1 cellular context compared by ENCODE assay signal in genomic region chr16:81589975-81590650, GRCh38.
TF ChIP-seq lines count a peak whose summit lies in the region.

No MANE protein-coding gene starts in this region.

TF ChIP-seq in A549, 52 proteins besides CTCF, POLR2A, EP300 and RAD21:
- no peak for TF ChIP-seq RFX5 (IDR thresholded peaks at IDR 0.05)
- no peak for TF ChIP-seq HEYL (CRISPR knock-in tag; IDR thresholded peaks at IDR 0.05)
- no peak for TF ChIP-seq ESRRA (IDR thresholded peaks at IDR 0.05; ENCODE audit: borderline replicate concordance, low read length)
- TF ChIP-seq ZNF302 (CRISPR knock-in tag; IDR thresholded peaks at IDR 0.05), result no peak
- TF ChIP-seq EHMT2 (IDR thresholded peaks at IDR 0.05; ENCODE audit: low read depth), result no peak
- no peak for TF ChIP-seq E2F6 (IDR thresholded peaks at IDR 0.05; ENCODE audit: borderline replicate concordance, low read depth)
- no peak for TF ChIP-seq ATOH8 (CRISPR knock-in tag; IDR thresholded peaks at IDR 0.05; ENCODE audit: low read depth)
- no peak for TF ChIP-seq CHD4 (IDR thresholded peaks at IDR 0.05; ENCODE audit: borderline replicate concordance)
- no peak for TF ChIP-seq KDM1A (IDR thresholded peaks at IDR 0.05; ENCODE audit: low read depth)
- TF ChIP-seq ZC3H11A (IDR thresholded peaks at IDR 0.05), result no peak
- TF ChIP-seq NFE2L2 (conservative IDR thresholded peaks at IDR 0.05; ENCODE audit: low read length), result no peak
- no peak for TF ChIP-seq MAFK (IDR thresholded peaks at IDR 0.05; ENCODE audit: partially characterized antibody)
- no peak for TF ChIP-seq CHD2 (IDR thresholded peaks at IDR 0.05; ENCODE audit: low read length, partially characterized antibody)
- TF ChIP-seq JUN (IDR thresholded peaks at IDR 0.05), result no peak
TF ChIP-seq in A549: peak in this region for 0.
